Comparison of ENCODE assay signal across 41 cellular contexts in the genomic region with DNA sequence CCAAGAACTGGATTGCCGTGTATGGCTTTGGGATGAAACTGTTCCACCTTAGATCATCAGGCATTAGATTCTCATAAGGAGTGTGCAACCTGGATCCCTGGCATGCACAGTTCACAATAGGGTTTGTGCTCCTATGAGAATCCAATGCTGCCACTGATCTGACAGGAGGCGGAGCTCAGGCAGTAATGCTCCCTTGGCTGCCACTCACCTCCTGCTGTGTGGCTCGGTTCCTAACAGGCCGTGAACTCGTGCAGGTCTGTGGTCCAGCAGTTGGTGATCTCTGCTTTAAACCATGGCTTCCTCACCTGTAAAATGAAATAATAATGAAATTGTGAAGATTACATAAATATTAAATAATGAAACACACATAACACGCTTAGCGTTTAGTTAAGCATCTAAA. TPM values are rescaled to one million over a fixed set of nuclear protein-coding genes. Genes with fewer than 3 reads are reported as not detected.
"Had no signal": no experiment of that assay in that cellular context is flagged by ENCODE, and none has a peak within 500 bp of the region (broad histone marks: within the 10 kb centered on the region; RNA-seq: fewer than 3 reads in every experiment).

No MANE protein-coding gene starts in this region.

- H3K4me3 ChIP-seq: adrenal gland, body of pancreas, esophagus squamous epithelium, gastroesophageal sphincter, heart right ventricle had no signal

- H3K27me3 ChIP-seq: adrenal gland, body of pancreas, esophagus squamous epithelium, gastroesophageal sphincter had no signal

- H3K9me3 ChIP-seq: adrenal gland, body of pancreas, esophagus squamous epithelium, gastroesophageal sphincter had no signal

- H3K4me3 Mint-ChIP-seq: activated CD4-positive, alpha-beta memory T cell treated with anti-CD3 and anti-CD28 coated beads for 36 hours; activated CD4-positive, alpha-beta T cell treated with anti-CD3 and anti-CD28 coated beads for 36 hours; activated CD4-positive, alpha-beta T cell treated with anti-CD3 and anti-CD28 coated beads, Interleukin-2, amount 10 ng/mL, durations not matched to agents 24 days and 14 days; activated CD8-positive, alpha-beta memory T cell treated with anti-CD3 and anti-CD28 coated beads, Interleukin-2, amount 10 ng/mL, durations not matched to agents 7 days and 5 days; activated CD8-positive, alpha-beta T cell treated with anti-CD3 and anti-CD28 coated beads, Interleukin-2, amount 10 ng/mL, durations not matched to agents 7 days and 5 days; activated naive CD4-positive, alpha-beta T cell treated with anti-CD3 and anti-CD28 coated beads for 36 hours; activated naive CD4-positive, alpha-beta T cell treated with anti-CD3 and anti-CD28 coated beads, Interleukin-2, amount 50 U/mL, for 24 hours; activated naive CD8-positive, alpha-beta T cell treated with anti-CD3 and anti-CD28 coated beads for 36 hours; activated naive CD8-positive, alpha-beta T cell treated with anti-CD3 and anti-CD28 coated beads, Interleukin-2, amount 50 U/mL, for 24 hours; activated T-helper 1 cell treated with anti-CD3 and anti-CD28 coated beads, Interleukin-12 subunit alpha, Interleukin-12 subunit beta, Interleukin-2, Interleukin-4 antibody, amounts not matched to agents 30 ng/mL and 10 ng/mL and 1 ng/mL, durations not matched to agents 14 hours and 24 hours and 36 hours; effector memory CD8-positive, alpha-beta T cell; T-helper 17 cell; T-helper 2 cell treated with Interferon-gamma antibody and Interleukin-4, amounts not matched to agents 5 μg/mL and 100 μg/mL, for 36 hours had no signal

- H3K36me3 ChIP-seq: adrenal gland, esophagus squamous epithelium, gastroesophageal sphincter, heart right ventricle, WERI-Rb-1 had no signal

- H3K27me3 Mint-ChIP-seq: activated CD4-positive, alpha-beta memory T cell treated with anti-CD3 and anti-CD28 coated beads for 36 hours; activated CD4-positive, alpha-beta T cell treated with anti-CD3 and anti-CD28 coated beads for 36 hours; activated naive CD4-positive, alpha-beta T cell treated with anti-CD3 and anti-CD28 coated beads, Interleukin-2, amount 50 U/mL, for 24 hours; activated naive CD8-positive, alpha-beta T cell treated with anti-CD3 and anti-CD28 coated beads for 36 hours; activated naive CD8-positive, alpha-beta T cell treated with anti-CD3 and anti-CD28 coated beads, Interleukin-2, amount 50 U/mL, for 24 hours; effector memory CD8-positive, alpha-beta T cell; T-helper 17 cell had no signal

- H3K4me1 ChIP-seq: body of pancreas had no signal

- H3K36me3 Mint-ChIP-seq: activated CD4-positive, alpha-beta memory T cell treated with anti-CD3 and anti-CD28 coated beads for 36 hours; activated CD8-positive, alpha-beta memory T cell treated with anti-CD3 and anti-CD28 coated beads, Interleukin-2, amount 10 ng/mL, durations not matched to agents 7 days and 5 days; activated naive CD4-positive, alpha-beta T cell treated with anti-CD3 and anti-CD28 coated beads, Interleukin-2, amount 50 U/mL, for 24 hours; activated naive CD8-positive, alpha-beta T cell treated with anti-CD3 and anti-CD28 coated beads for 36 hours had no signal

- H3K9me3 Mint-ChIP-seq: activated CD4-positive, alpha-beta T cell treated with anti-CD3 and anti-CD28 coated beads, Interleukin-2, amount 10 ng/mL, durations not matched to agents 24 days and 14 days; activated naive CD4-positive, alpha-beta T cell treated with anti-CD3 and anti-CD28 coated beads for 36 hours; activated naive CD4-positive, alpha-beta T cell treated with anti-CD3 and anti-CD28 coated beads, Interleukin-2, amount 50 U/mL, for 24 hours; activated naive CD8-positive, alpha-beta T cell treated with anti-CD3 and anti-CD28 coated beads for 36 hours; activated naive CD8-positive, alpha-beta T cell treated with anti-CD3 and anti-CD28 coated beads, Interleukin-2, amount 50 U/mL, for 24 hours; activated T-helper 1 cell treated with anti-CD3 and anti-CD28 coated beads, Interleukin-12 subunit alpha, Interleukin-12 subunit beta, Interleukin-2, Interleukin-4 antibody, amounts not matched to agents 30 ng/mL and 10 ng/mL and 1 ng/mL, durations not matched to agents 14 hours and 24 hours and 36 hours; activated T-helper 2 cell treated with anti-CD3 and anti-CD28 coated beads, Interferon-gamma antibody, Interleukin-2, Interleukin-4, amounts not matched to agents 10 μg/mL and 5 μg/mL and 100 μg/mL, durations not matched to agents 14 hours and 24 hours and 36 hours; T-helper 2 cell treated with Interferon-gamma antibody and Interleukin-4, amounts not matched to agents 5 μg/mL and 100 μg/mL, for 36 hours had no signal

- H3K27ac ChIP-seq: adrenal gland, body of pancreas, epithelial cell of prostate, esophagus squamous epithelium, gastroesophageal sphincter, heart right ventricle, WERI-Rb-1 had no signal

- ATAC-seq: activated CD4-positive, alpha-beta T cell treated with anti-CD3 and anti-CD28 coated beads for 36 hours; activated CD8-positive, alpha-beta memory T cell treated with anti-CD3 and anti-CD28 coated beads, Interleukin-2, amount 10 ng/mL, durations not matched to agents 7 days and 5 days; activated CD8-positive, alpha-beta T cell treated with anti-CD3 and anti-CD28 coated beads, Interleukin-2, amount 10 ng/mL, durations not matched to agents 7 days and 5 days; activated naive CD8-positive, alpha-beta T cell treated with anti-CD3 and anti-CD28 coated beads, Interleukin-2, amount 50 U/mL, for 24 hours; effector memory CD8-positive, alpha-beta T cell; gastroesophageal sphincter; heart right ventricle; T-helper 17 cell had no signal

- H3K27ac Mint-ChIP-seq: activated CD4-positive, alpha-beta memory T cell treated with anti-CD3 and anti-CD28 coated beads for 36 hours; activated CD4-positive, alpha-beta T cell treated with anti-CD3 and anti-CD28 coated beads for 36 hours; activated CD4-positive, alpha-beta T cell treated with anti-CD3 and anti-CD28 coated beads, Interleukin-2, amount 10 ng/mL, durations not matched to agents 24 days and 14 days; activated CD8-positive, alpha-beta memory T cell treated with anti-CD3 and anti-CD28 coated beads, Interleukin-2, amount 10 ng/mL, durations not matched to agents 7 days and 5 days; activated CD8-positive, alpha-beta T cell treated with anti-CD3 and anti-CD28 coated beads, Interleukin-2, amount 10 ng/mL, durations not matched to agents 7 days and 5 days; activated naive CD4-positive, alpha-beta T cell treated with anti-CD3 and anti-CD28 coated beads for 36 hours; activated naive CD4-positive, alpha-beta T cell treated with anti-CD3 and anti-CD28 coated beads, Interleukin-2, amount 50 U/mL, for 24 hours; activated naive CD8-positive, alpha-beta T cell treated with anti-CD3 and anti-CD28 coated beads for 36 hours; activated naive CD8-positive, alpha-beta T cell treated with anti-CD3 and anti-CD28 coated beads, Interleukin-2, amount 50 U/mL, for 24 hours; activated T-helper 1 cell treated with anti-CD3 and anti-CD28 coated beads, Interleukin-12 subunit alpha, Interleukin-12 subunit beta, Interleukin-2, Interleukin-4 antibody, amounts not matched to agents 30 ng/mL and 10 ng/mL and 1 ng/mL, durations not matched to agents 14 hours and 24 hours and 36 hours; activated T-helper 2 cell treated with anti-CD3 and anti-CD28 coated beads, Interferon-gamma antibody, Interleukin-2, Interleukin-4, amounts not matched to agents 10 μg/mL and 5 μg/mL and 100 μg/mL, durations not matched to agents 14 hours and 24 hours and 36 hours; effector memory CD8-positive, alpha-beta T cell; T-helper 17 cell; T-helper 2 cell treated with Interferon-gamma antibody and Interleukin-4, amounts not matched to agents 5 μg/mL and 100 μg/mL, for 36 hours had no signal

- DNase-seq: activated CD4-positive, alpha-beta memory T cell treated with anti-CD3 and anti-CD28 coated beads for 36 hours; activated CD4-positive, alpha-beta T cell treated with anti-CD3 and anti-CD28 coated beads for 36 hours; activated CD4-positive, alpha-beta T cell treated with anti-CD3 and anti-CD28 coated beads, Interleukin-2, amount 10 ng/mL, durations not matched to agents 24 days and 14 days; activated CD4-positive, CD25-positive, alpha-beta regulatory T cell; activated CD4-positive, CD25-positive, alpha-beta regulatory T cell treated with anti-CD3 and anti-CD28 coated beads, Interleukin-2, amount 50 U/mL, for 72 hours; activated CD8-positive, alpha-beta memory T cell treated with anti-CD3 and anti-CD28 coated beads, Interleukin-2, amount 10 ng/mL, durations not matched to agents 7 days and 5 days; activated CD8-positive, alpha-beta memory T cell treated with anti-CD3 and anti-CD28 coated beads, Interleukin-2, amount 50 U/mL, for 4 hours; activated CD8-positive, alpha-beta T cell treated with anti-CD3 and anti-CD28 coated beads, Interleukin-2, amount 10 ng/mL, durations not matched to agents 7 days and 5 days; activated effector memory CD4-positive, alpha-beta T cell treated with anti-CD3 and anti-CD28 coated beads, Interleukin-2, amount 50 U/mL, for 16 hours; activated naive CD4-positive, alpha-beta T cell treated with anti-CD3 and anti-CD28 coated beads for 36 hours; activated naive CD8-positive, alpha-beta T cell treated with anti-CD3 and anti-CD28 coated beads for 36 hours; activated naive CD8-positive, alpha-beta T cell treated with anti-CD3 and anti-CD28 coated beads, Interleukin-2, amount 50 U/mL, for 24 hours; activated T-cell treated with anti-CD3 and anti-CD28 coated beads, Interleukin-2, amount 50 U/mL, for 1 hour; activated T-cell treated with anti-CD3 and anti-CD28 coated beads, Interleukin-2, amount 50 U/mL, for 48 hours; adrenal gland; amygdala; aorta; caudate nucleus; cortex of kidney; dermis blood vessel endothelial cell; effector CD4-positive, alpha-beta T cell; effector memory CD8-positive, alpha-beta T cell; esophagus squamous epithelium; foreskin melanocyte; heart right ventricle; T-helper 17 cell; T1000; WERI-Rb-1 had no signal

RNA-seq across cellular contexts. Expression of a gene that starts 45.5 kb away (rescaled TPM):
- total RNA-seq: activated CD4-positive, alpha-beta memory T cell treated with anti-CD3 and anti-CD28 coated beads for 36 hours; activated CD8-positive, alpha-beta memory T cell treated with anti-CD3 and anti-CD28 coated beads for 36 hours; activated CD8-positive, alpha-beta T cell treated with anti-CD3 and anti-CD28 coated beads, Interleukin-2, amount 10 ng/mL, durations not matched to agents 7 days and 5 days; activated T-helper 2 cell treated with anti-CD3 and anti-CD28 coated beads, Interferon-gamma antibody, Interleukin-2, Interleukin-4, amounts not matched to agents 10 μg/mL and 5 μg/mL and 100 μg/mL, durations not matched to agents 14 hours and 24 hours and 36 hours; adrenal gland; aorta; body of pancreas; chondrocyte; dermis blood vessel endothelial cell; endothelial cell of umbilical vein; esophagus squamous epithelium; fibroblast of villous mesenchyme; glomerular endothelial cell; heart right ventricle; T-helper 17 cell had no signal
- polyA plus RNA-seq: adrenal gland, aorta, endothelial cell of umbilical vein, esophagus, heart right ventricle had no signal
